In the genomic region with DNA sequence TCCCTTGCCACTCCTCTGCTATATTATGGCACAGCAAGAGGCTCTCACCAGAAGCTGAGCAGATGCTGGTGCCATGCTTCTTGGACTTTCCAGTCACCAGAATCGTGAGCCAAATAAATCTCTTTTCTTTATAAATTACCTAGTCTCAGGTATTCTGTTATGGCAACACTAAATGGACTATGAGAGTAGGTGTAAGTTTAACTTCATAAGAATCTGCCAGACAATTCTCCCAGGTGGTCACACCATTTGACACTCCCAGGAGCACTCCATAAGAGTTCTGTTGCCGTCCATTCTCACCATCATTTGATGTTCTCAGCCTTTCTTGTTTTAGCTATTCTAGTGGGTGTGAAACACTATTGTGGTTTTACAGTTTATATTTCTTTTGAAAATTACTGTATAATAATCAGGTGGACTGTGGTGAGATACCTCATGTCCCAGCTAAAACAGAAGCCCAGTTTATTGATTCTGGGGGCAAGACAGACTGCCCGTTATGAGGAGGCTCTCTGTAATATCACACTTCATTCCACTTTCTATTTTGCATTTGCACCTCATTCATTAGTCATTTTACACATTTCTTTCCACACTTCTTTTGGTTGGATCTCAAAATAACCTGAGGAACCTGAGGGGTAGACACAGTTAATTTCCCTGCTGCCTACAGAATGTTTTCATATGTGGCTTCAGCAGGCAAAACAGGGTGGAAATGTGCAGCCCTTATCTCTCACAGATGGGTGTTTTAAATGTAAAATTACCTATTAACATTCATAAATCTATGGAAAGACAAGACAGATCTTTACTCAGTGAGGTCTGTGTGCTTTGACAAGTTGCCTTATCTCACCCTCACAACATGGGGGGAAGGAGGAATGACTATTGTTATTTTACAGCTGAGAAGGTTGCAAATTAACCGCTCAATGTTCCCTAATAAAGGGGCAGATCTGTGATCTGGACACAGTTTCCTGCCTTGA, we compare ENCODE assay signal across 1 cellular context.
A peak's percentile ranks its signal among the peaks of the same experiment; 100 is the strongest.
TF ChIP-seq lines count a peak whose summit lies in the region.

No MANE protein-coding gene starts in this region.

TF ChIP-seq in K562, 482 proteins besides CTCF, POLR2A, EP300 and RAD21 (continued from another document and continues in another):
- TF ChIP-seq CBX8 (IDR thresholded peaks at IDR 0.05; ENCODE audit: borderline replicate concordance, extremely low read depth, low read depth, low read length, poor library complexity, severe bottlenecking) (no peak), NR2C1 (IDR thresholded peaks at IDR 0.05) (no peak), NR2C1 (tag; IDR thresholded peaks at IDR 0.05) (peak; percentile 53; the same call in 1 of the 2 replicates), NCOA1 (IDR thresholded peaks at IDR 0.05; ENCODE audit: low read depth) (peak; percentile 93), SMAD1 (IDR thresholded peaks at IDR 0.05; ENCODE audit: low read depth, low read length, partially characterized antibody) (peak; percentile 88), TAF15 (IDR thresholded peaks at IDR 0.05; ENCODE audit: low read depth, low read length) (no peak), CC2D1A (IDR thresholded peaks at IDR 0.05) (peak; percentile 94; the same call in 1 of the 2 replicates), BCL6 (CRISPR knock-in tag; IDR thresholded peaks at IDR 0.05) (no peak), ZNF217 (CRISPR knock-in tag; IDR thresholded peaks at IDR 0.05) (no peak), MTA1 (IDR thresholded peaks at IDR 0.05; ENCODE audit: borderline replicate concordance) (peak; percentile 88), SREBF2 (CRISPR knock-in tag; IDR thresholded peaks at IDR 0.05) (no peak), STAG1 (CRISPR knock-in tag; IDR thresholded peaks at IDR 0.05; ENCODE audit: borderline replicate concordance) (no peak), SNIP1 (IDR thresholded peaks at IDR 0.05; ENCODE audit: low read depth) (no peak), GATAD2A (IDR thresholded peaks at IDR 0.05) (peak; percentile 89), MED1 (CRISPR knock-in tag; IDR thresholded peaks at IDR 0.05; ENCODE audit: borderline replicate concordance) (no peak), PTTG1 (tag; IDR thresholded peaks at IDR 0.05; ENCODE audit: low read depth) (no peak), ZZZ3 (IDR thresholded peaks at IDR 0.05) (no peak), NFYB (IDR thresholded peaks at IDR 0.05; ENCODE audit: extremely low read depth, insufficient read length) (no peak), CAMTA2 (CRISPR knock-in tag; conservative IDR thresholded peaks at IDR 0.05) (no peak), YBX1 (IDR thresholded peaks at IDR 0.05) (no peak), JUN (IDR thresholded peaks at IDR 0.05; ENCODE audit: borderline replicate concordance, low read depth, low read length) (0 out of 2 replicates have a peak, but pooled peaks have one; percentile 41), JUN (CRISPR knock-in tag; IDR thresholded peaks at IDR 0.05; ENCODE audit: borderline replicate concordance) (no peak), SP2 (IDR thresholded peaks at IDR 0.05; ENCODE audit: extremely low read depth, low read depth, low read length, poor library complexity, severe bottlenecking) (no peak), CBX3 (IDR thresholded peaks at IDR 0.05; ENCODE audit: borderline replicate concordance in 1 of 2, low read length in 2 of 2) (no peak), SLC30A9 (CRISPR knock-in tag; IDR thresholded peaks at IDR 0.05) (no peak), NRF1 (conservative IDR thresholded peaks at IDR 0.05 in 1 of 2, IDR thresholded peaks at IDR 0.05 in 1 of 2) (no peak), COPS2 (conservative IDR thresholded peaks at IDR 0.05) (no peak), HNRNPK (IDR thresholded peaks at IDR 0.05; ENCODE audit: low read depth, low read length, poor library complexity, severe bottlenecking) (no peak), ZNF780A (CRISPR knock-in tag; IDR thresholded peaks at IDR 0.05) (no peak), DPF2 (IDR thresholded peaks at IDR 0.05) (peak; percentile 99), SUPT5H (IDR thresholded peaks at IDR 0.05) (no peak), ZNF561 (CRISPR knock-in tag; conservative IDR thresholded peaks at IDR 0.05) (no peak), PCBP2 (IDR thresholded peaks at IDR 0.05; ENCODE audit: low read depth, low read length, poor library complexity, severe bottlenecking) (no peak), SMARCC2 (IDR thresholded peaks at IDR 0.05; ENCODE audit: low read depth) (peak; percentile 93), ZBTB8A (IDR thresholded peaks at IDR 0.05; ENCODE audit: partially characterized antibody) (no peak), SRSF9 (IDR thresholded peaks at IDR 0.05; ENCODE audit: borderline replicate concordance, low read depth, low read length) (no peak), HDAC3 (IDR thresholded peaks at IDR 0.05; ENCODE audit: borderline replicate concordance, partially characterized antibody) (peak; percentile 95), HNRNPL (IDR thresholded peaks at IDR 0.05; ENCODE audit: low read depth, low read length) (no peak), ZKSCAN1 (IDR thresholded peaks at IDR 0.05; ENCODE audit: low read depth, low read length) (peak; percentile 22; the same call in 1 of the 2 replicates), PHF21A (IDR thresholded peaks at IDR 0.05; ENCODE audit: borderline replicate concordance, low read depth) (no peak), SMARCE1 (IDR thresholded peaks at IDR 0.05) (peak; percentile 96), MEIS2 (IDR thresholded peaks at IDR 0.05; ENCODE audit: partially characterized antibody) (peak; percentile 100), CHD1 (IDR thresholded peaks at IDR 0.05; ENCODE audit: low read length) (no peak), SOX6 (IDR thresholded peaks at IDR 0.05) (peak; percentile 100)
- TF ChIP-seq, protein P1, sequence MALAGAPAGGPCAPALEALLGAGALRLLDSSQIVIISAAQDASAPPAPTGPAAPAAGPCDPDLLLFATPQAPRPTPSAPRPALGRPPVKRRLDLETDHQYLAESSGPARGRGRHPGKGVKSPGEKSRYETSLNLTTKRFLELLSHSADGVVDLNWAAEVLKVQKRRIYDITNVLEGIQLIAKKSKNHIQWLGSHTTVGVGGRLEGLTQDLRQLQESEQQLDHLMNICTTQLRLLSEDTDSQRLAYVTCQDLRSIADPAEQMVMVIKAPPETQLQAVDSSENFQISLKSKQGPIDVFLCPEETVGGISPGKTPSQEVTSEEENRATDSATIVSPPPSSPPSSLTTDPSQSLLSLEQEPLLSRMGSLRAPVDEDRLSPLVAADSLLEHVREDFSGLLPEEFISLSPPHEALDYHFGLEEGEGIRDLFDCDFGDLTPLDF (CRISPR knock-in tag; IDR thresholded peaks at IDR 0.05) = no peak
- TF ChIP-seq, protein P2, sequence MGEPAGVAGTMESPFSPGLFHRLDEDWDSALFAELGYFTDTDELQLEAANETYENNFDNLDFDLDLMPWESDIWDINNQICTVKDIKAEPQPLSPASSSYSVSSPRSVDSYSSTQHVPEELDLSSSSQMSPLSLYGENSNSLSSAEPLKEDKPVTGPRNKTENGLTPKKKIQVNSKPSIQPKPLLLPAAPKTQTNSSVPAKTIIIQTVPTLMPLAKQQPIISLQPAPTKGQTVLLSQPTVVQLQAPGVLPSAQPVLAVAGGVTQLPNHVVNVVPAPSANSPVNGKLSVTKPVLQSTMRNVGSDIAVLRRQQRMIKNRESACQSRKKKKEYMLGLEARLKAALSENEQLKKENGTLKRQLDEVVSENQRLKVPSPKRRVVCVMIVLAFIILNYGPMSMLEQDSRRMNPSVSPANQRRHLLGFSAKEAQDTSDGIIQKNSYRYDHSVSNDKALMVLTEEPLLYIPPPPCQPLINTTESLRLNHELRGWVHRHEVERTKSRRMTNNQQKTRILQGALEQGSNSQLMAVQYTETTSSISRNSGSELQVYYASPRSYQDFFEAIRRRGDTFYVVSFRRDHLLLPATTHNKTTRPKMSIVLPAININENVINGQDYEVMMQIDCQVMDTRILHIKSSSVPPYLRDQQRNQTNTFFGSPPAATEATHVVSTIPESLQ (CRISPR knock-in tag; IDR thresholded peaks at IDR 0.05) = no peak; the same call in 1 of the 2 replicates
- TF ChIP-seq, protein P3, sequence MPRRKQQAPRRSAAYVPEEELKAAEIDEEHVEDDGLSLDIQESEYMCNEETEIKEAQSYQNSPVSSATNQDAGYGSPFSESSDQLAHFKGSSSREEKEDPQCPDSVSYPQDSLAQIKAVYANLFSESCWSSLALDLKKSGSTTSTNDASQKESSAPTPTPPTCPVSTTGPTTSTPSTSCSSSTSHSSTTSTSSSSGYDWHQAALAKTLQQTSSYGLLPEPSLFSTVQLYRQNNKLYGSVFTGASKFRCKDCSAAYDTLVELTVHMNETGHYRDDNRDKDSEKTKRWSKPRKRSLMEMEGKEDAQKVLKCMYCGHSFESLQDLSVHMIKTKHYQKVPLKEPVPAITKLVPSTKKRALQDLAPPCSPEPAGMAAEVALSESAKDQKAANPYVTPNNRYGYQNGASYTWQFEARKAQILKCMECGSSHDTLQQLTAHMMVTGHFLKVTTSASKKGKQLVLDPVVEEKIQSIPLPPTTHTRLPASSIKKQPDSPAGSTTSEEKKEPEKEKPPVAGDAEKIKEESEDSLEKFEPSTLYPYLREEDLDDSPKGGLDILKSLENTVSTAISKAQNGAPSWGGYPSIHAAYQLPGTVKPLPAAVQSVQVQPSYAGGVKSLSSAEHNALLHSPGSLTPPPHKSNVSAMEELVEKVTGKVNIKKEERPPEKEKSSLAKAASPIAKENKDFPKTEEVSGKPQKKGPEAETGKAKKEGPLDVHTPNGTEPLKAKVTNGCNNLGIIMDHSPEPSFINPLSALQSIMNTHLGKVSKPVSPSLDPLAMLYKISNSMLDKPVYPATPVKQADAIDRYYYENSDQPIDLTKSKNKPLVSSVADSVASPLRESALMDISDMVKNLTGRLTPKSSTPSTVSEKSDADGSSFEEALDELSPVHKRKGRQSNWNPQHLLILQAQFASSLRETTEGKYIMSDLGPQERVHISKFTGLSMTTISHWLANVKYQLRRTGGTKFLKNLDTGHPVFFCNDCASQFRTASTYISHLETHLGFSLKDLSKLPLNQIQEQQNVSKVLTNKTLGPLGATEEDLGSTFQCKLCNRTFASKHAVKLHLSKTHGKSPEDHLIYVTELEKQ (CRISPR knock-in tag; IDR thresholded peaks at IDR 0.05) = no peak
- TF ChIP-seq, protein P4, sequence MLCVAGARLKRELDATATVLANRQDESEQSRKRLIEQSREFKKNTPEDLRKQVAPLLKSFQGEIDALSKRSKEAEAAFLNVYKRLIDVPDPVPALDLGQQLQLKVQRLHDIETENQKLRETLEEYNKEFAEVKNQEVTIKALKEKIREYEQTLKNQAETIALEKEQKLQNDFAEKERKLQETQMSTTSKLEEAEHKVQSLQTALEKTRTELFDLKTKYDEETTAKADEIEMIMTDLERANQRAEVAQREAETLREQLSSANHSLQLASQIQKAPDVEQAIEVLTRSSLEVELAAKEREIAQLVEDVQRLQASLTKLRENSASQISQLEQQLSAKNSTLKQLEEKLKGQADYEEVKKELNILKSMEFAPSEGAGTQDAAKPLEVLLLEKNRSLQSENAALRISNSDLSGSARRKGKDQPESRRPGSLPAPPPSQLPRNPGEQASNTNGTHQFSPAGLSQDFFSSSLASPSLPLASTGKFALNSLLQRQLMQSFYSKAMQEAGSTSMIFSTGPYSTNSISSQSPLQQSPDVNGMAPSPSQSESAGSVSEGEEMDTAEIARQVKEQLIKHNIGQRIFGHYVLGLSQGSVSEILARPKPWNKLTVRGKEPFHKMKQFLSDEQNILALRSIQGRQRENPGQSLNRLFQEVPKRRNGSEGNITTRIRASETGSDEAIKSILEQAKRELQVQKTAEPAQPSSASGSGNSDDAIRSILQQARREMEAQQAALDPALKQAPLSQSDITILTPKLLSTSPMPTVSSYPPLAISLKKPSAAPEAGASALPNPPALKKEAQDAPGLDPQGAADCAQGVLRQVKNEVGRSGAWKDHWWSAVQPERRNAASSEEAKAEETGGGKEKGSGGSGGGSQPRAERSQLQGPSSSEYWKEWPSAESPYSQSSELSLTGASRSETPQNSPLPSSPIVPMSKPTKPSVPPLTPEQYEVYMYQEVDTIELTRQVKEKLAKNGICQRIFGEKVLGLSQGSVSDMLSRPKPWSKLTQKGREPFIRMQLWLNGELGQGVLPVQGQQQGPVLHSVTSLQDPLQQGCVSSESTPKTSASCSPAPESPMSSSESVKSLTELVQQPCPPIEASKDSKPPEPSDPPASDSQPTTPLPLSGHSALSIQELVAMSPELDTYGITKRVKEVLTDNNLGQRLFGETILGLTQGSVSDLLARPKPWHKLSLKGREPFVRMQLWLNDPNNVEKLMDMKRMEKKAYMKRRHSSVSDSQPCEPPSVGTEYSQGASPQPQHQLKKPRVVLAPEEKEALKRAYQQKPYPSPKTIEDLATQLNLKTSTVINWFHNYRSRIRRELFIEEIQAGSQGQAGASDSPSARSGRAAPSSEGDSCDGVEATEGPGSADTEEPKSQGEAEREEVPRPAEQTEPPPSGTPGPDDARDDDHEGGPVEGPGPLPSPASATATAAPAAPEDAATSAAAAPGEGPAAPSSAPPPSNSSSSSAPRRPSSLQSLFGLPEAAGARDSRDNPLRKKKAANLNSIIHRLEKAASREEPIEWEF (CRISPR knock-in tag; IDR thresholded peaks at IDR 0.05) = peak; percentile 89
- TF ChIP-seq, protein P5, sequence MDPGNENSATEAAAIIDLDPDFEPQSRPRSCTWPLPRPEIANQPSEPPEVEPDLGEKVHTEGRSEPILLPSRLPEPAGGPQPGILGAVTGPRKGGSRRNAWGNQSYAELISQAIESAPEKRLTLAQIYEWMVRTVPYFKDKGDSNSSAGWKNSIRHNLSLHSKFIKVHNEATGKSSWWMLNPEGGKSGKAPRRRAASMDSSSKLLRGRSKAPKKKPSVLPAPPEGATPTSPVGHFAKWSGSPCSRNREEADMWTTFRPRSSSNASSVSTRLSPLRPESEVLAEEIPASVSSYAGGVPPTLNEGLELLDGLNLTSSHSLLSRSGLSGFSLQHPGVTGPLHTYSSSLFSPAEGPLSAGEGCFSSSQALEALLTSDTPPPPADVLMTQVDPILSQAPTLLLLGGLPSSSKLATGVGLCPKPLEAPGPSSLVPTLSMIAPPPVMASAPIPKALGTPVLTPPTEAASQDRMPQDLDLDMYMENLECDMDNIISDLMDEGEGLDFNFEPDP (CRISPR knock-in tag; IDR thresholded peaks at IDR 0.05) = no peak
- TF ChIP-seq, protein P6, sequence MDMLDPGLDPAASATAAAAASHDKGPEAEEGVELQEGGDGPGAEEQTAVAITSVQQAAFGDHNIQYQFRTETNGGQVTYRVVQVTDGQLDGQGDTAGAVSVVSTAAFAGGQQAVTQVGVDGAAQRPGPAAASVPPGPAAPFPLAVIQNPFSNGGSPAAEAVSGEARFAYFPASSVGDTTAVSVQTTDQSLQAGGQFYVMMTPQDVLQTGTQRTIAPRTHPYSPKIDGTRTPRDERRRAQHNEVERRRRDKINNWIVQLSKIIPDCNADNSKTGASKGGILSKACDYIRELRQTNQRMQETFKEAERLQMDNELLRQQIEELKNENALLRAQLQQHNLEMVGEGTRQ (CRISPR knock-in tag; IDR thresholded peaks at IDR 0.05) = no peak
- TF ChIP-seq, protein P7, sequence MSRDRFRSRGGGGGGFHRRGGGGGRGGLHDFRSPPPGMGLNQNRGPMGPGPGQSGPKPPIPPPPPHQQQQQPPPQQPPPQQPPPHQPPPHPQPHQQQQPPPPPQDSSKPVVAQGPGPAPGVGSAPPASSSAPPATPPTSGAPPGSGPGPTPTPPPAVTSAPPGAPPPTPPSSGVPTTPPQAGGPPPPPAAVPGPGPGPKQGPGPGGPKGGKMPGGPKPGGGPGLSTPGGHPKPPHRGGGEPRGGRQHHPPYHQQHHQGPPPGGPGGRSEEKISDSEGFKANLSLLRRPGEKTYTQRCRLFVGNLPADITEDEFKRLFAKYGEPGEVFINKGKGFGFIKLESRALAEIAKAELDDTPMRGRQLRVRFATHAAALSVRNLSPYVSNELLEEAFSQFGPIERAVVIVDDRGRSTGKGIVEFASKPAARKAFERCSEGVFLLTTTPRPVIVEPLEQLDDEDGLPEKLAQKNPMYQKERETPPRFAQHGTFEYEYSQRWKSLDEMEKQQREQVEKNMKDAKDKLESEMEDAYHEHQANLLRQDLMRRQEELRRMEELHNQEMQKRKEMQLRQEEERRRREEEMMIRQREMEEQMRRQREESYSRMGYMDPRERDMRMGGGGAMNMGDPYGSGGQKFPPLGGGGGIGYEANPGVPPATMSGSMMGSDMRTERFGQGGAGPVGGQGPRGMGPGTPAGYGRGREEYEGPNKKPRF (IDR thresholded peaks at IDR 0.05; ENCODE audit: low read depth, low read length) = no peak
